ENCODE assay signal across 10 cellular contexts in the genomic region with DNA sequence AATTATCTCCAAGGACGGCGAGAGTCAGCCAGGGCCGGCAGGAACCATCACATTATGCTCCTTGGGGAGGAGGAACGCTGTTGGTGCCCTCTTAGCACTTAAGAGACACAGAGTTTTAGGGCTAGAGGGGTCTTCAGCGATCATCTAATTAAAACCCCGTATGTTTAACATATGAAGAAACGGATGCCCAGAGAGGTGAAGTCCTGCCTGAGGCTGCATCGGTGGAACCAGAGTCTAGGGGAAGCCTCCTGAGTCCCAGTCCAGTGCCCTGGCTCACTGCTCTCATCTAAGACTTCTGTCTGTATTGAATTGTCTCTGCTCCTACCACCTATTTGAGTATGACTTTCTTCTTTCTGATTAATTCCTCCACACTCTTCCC. TPM values are rescaled to one million over a fixed set of nuclear protein-coding genes. Genes with fewer than 3 reads are reported as not detected.
DNase-seq lines count a peak whose midpoint lies in the region; ATAC-seq, FAIRE-seq and TF ChIP-seq lines count a peak whose summit lies in the region.
"Had no signal": no experiment of that assay in that cellular context is flagged by ENCODE, and none has a peak within 500 bp of the region (broad histone marks: within the 10 kb centered on the region; RNA-seq: fewer than 3 reads in every experiment).

No MANE protein-coding gene starts in this region.

- peaks cover 21 to 33% of the 10 kb centered on the region in 2 donors for H3K27me3 Mint-ChIP-seq in natural killer cell (ENCODE audit: low read depth in 2 of 2)
- peaks cover 36% of the 10 kb centered on the region for H3K27me3 Mint-ChIP-seq in activated CD4-positive, alpha-beta memory T cell treated with anti-CD3 and anti-CD28 coated beads, Interleukin-2, amount 10 ng/mL, durations not matched to agents 7 days and 5 days

- H3K4me3 Mint-ChIP-seq in natural killer cell, result peak overlapping the region; percentile 56
- H3K4me3 Mint-ChIP-seq in activated CD4-positive, alpha-beta memory T cell treated with anti-CD3 and anti-CD28 coated beads, Interleukin-2, amount 10 ng/mL, durations not matched to agents 7 days and 5 days, result no peak overlapping the region

- CTCF ChIA-PET in activated CD4-positive, alpha-beta memory T cell treated with anti-CD3 and anti-CD28 coated beads, Interleukin-2, amount 10 ng/mL, durations not matched to agents 7 days and 5 days (lab: Charles Lee), result no interaction called here

- ATAC-seq in left ventricle myocardium superior (no peak), natural killer cell (no peak), HG03135 (IDR thresholded peaks at IDR 0.05; ENCODE audit: unreplicated experiment) (no peak)

- no peak for TF ChIP-seq CTCF in right atrium auricular region (IDR thresholded peaks at IDR 0.05)
- TF ChIP-seq CTCF in natural killer cell (IDR thresholded peaks at IDR 0.05), result no peak

- H3K9me3 Mint-ChIP-seq in natural killer cell, result no peaks in the 10 kb centered on the region
- H3K9me3 Mint-ChIP-seq in activated CD4-positive, alpha-beta memory T cell treated with anti-CD3 and anti-CD28 coated beads, Interleukin-2, amount 10 ng/mL, durations not matched to agents 7 days and 5 days, result no peaks in the 10 kb centered on the region

- H3K36me3 ChIP-seq in right atrium auricular region, result no peaks in the 10 kb centered on the region

- no peak overlapping the region for H3K27ac Mint-ChIP-seq in natural killer cell
- H3K27ac Mint-ChIP-seq in activated CD4-positive, alpha-beta memory T cell treated with anti-CD3 and anti-CD28 coated beads, Interleukin-2, amount 10 ng/mL, durations not matched to agents 7 days and 5 days, result no peak overlapping the region

- H3K4me1 Mint-ChIP-seq in natural killer cell, result peaks cover 0 to 9% of the 10 kb centered on the region in 2 donors
- peaks cover 8% of the 10 kb centered on the region for H3K4me1 Mint-ChIP-seq in activated CD4-positive, alpha-beta memory T cell treated with anti-CD3 and anti-CD28 coated beads, Interleukin-2, amount 10 ng/mL, durations not matched to agents 7 days and 5 days

- peaks cover 0 to 18% of the 10 kb centered on the region in 2 donors for H3K4me1 ChIP-seq in right atrium auricular region

- no peaks in the 10 kb centered on the region for H3K36me3 Mint-ChIP-seq in natural killer cell
- no peaks in the 10 kb centered on the region for H3K36me3 Mint-ChIP-seq in activated CD4-positive, alpha-beta memory T cell treated with anti-CD3 and anti-CD28 coated beads, Interleukin-2, amount 10 ng/mL, durations not matched to agents 7 days and 5 days (ENCODE audit: low read depth)

- POLR2A ChIA-PET in activated CD4-positive, alpha-beta memory T cell treated with anti-CD3 and anti-CD28 coated beads, Interleukin-2, amount 10 ng/mL, durations not matched to agents 7 days and 5 days (lab: Charles Lee), result no interaction called here

- H3K27me3 ChIP-seq in right atrium auricular region, result no peaks in the 10 kb centered on the region

- H3K4me3 ChIP-seq in right atrium auricular region, result peak overlapping the region; percentile 53 to 60

- no peaks in the 10 kb centered on the region for H3K9me3 ChIP-seq in right atrium auricular region

- intact Hi-C loops in left ventricle myocardium superior (cut with micrococcal nuclease), result no loop called here
- intact Hi-C loops in natural killer cell (cut with micrococcal nuclease), result no loop called here

- DNase-seq in right atrium auricular region (ENCODE audit: low spot score) (no peak), left ventricle myocardium superior (no peak), dermis blood vessel endothelial cell (peak; percentile 1), natural killer cell (no peak), RKO (ENCODE audit: low spot score) (no peak), frontal cortex (ENCODE audit: low spot score in 2 of 2) (no peak)
- no peak for DNase-seq in activated CD4-positive, alpha-beta memory T cell treated with anti-CD3 and anti-CD28 coated beads, Interleukin-2, amount 10 ng/mL, durations not matched to agents 7 days and 5 days
- DNase-seq: activated CD4-positive, alpha-beta T cell treated with anti-CD3 and anti-CD28 coated beads for 48 hours; NCI-H1105 had no signal

- H3K27ac ChIP-seq in right atrium auricular region, result peak overlapping the region in 1 of 2 donors; percentile 89

- FAIRE-seq in frontal cortex (lab: Jason Lieb, UNC), result no peak

RNA-seq across cellular contexts. Expression of a gene that starts 0.7 kb away (rescaled TPM):
- total RNA-seq in right atrium auricular region (1 to 10 TPM; 4.2 to 7.4 TPM), left ventricle myocardium superior (5.7 TPM), dermis blood vessel endothelial cell (0.14 and 0.34 TPM in 2 replicates), natural killer cell (under 1 TPM; 0.14 to 0.63 (median 0.50) TPM), frontal cortex (1.2 TPM)
- not detected for total RNA-seq in activated CD4-positive, alpha-beta memory T cell treated with anti-CD3 and anti-CD28 coated beads, Interleukin-2, amount 10 ng/mL, durations not matched to agents 7 days and 5 days
